ENCODE assay signal across 10 cellular contexts in genomic region chr17:27577124-27577761, GRCh38. TPM values are rescaled to one million over a fixed set of nuclear protein-coding genes. Genes with fewer than 3 reads are reported as not detected.
DNase-seq lines count a peak whose midpoint lies in the region; ATAC-seq, FAIRE-seq and TF ChIP-seq lines count a peak whose summit lies in the region.
"Had no signal": no experiment of that assay in that cellular context is flagged by ENCODE, and none has a peak within 500 bp of the region (broad histone marks: within the 10 kb centered on the region; RNA-seq: fewer than 3 reads in every experiment).

No MANE protein-coding gene starts in this region.

- no peaks in the 10 kb centered on the region for H3K27me3 Mint-ChIP-seq in CD4-positive, CD25-positive, alpha-beta regulatory T cell

- TF ChIP-seq CTCF in fibroblast of pulmonary artery (IDR thresholded peaks at IDR 0.05; ENCODE audit: low read length, missing control alignments) (no peak), pancreas (IDR thresholded peaks at IDR 0.05) (no peak)

- WGBS in pancreas, 2 donors: 30 to 31% methylated on average over 15 to 20 of the region's 20 CpGs

- intact Hi-C loops in pancreas (cut with DNase I): no loop called here

- H3K36me3 ChIP-seq in CD4-positive, CD25-positive, alpha-beta regulatory T cell (ENCODE audit: control insufficient read depth, insufficient read depth, low read length): no peaks in the 10 kb centered on the region
- peaks cover 0 to 3% (median 0%) of the 10 kb centered on the region in 3 donors for H3K36me3 ChIP-seq in pancreas

- no peaks in the 10 kb centered on the region for H3K9me3 ChIP-seq in CD4-positive, CD25-positive, alpha-beta regulatory T cell (ENCODE audit: control insufficient read depth in 2 of 2, low read length in 2 of 2)
- H3K9me3 ChIP-seq in pancreas: no peaks in the 10 kb centered on the region

- no peaks in the 10 kb centered on the region for H3K9me3 Mint-ChIP-seq in CD4-positive, CD25-positive, alpha-beta regulatory T cell

- no peak for ATAC-seq in CD4-positive, CD25-positive, alpha-beta regulatory T cell (ENCODE audit: low read depth in 2 of 2)
- ATAC-seq in SK-N-SH treated with all-trans-retinoic acid at 6 μM for 48 hours (peak; percentile 35), pancreas (peak; percentile 36 to 55 (median 52)), HG03095 (IDR thresholded peaks at IDR 0.05; ENCODE audit: unreplicated experiment) (no peak), HG03378 (IDR thresholded peaks at IDR 0.05; ENCODE audit: unreplicated experiment) (no peak), GM19467 (IDR thresholded peaks at IDR 0.05; ENCODE audit: unreplicated experiment) (no peak)
- ATAC-seq: GM12878 had no signal

- peaks cover 8% of the 10 kb centered on the region for H3K36me3 Mint-ChIP-seq in CD4-positive, CD25-positive, alpha-beta regulatory T cell

- H3K27ac ChIP-seq in CD4-positive, CD25-positive, alpha-beta regulatory T cell (ENCODE audit: insufficient read depth, low read length, poor library complexity, severe bottlenecking): no peak overlapping the region
- H3K27ac ChIP-seq in pancreas: peak overlapping the region; percentile 74 to 92 (median 88)

- peak in 1 of 3 donors; percentile 29 for DNase-seq in CD4-positive, CD25-positive, alpha-beta regulatory T cell
- peak; percentile 61 for DNase-seq in fibroblast of pulmonary artery (ENCODE audit: low read depth)
- peak; percentile 59 to 85 (median 70) for DNase-seq in pancreas
- no peak for DNase-seq in cerebellar nuclear complex (lab: John Stamatoyannopoulos, UW)
- DNase-seq: NCI-H69 had no signal

- no peak overlapping the region for H3K4me3 ChIP-seq in CD4-positive, CD25-positive, alpha-beta regulatory T cell (ENCODE audit: low read depth, low read length)
- H3K4me3 ChIP-seq in fibroblast of pulmonary artery (replicated peaks; ENCODE audit: low read depth, low read length) (no peak overlapping the region), pancreas (no peak overlapping the region)
- H3K4me3 ChIP-seq: GM12878 had no signal

- peaks cover 6 to 49% (median 40%) of the 10 kb centered on the region in 4 donors for H3K4me1 Mint-ChIP-seq in CD4-positive, CD25-positive, alpha-beta regulatory T cell

- H3K4me3 Mint-ChIP-seq in CD4-positive, CD25-positive, alpha-beta regulatory T cell: no peak overlapping the region

- peaks cover 7% of the 10 kb centered on the region for H3K4me1 ChIP-seq in CD4-positive, CD25-positive, alpha-beta regulatory T cell (ENCODE audit: control insufficient read depth, insufficient read depth, low read length, poor library complexity, severe bottlenecking)
- peaks cover 49 to 68% (median 52%) of the 10 kb centered on the region in 3 donors for H3K4me1 ChIP-seq in pancreas

- FAIRE-seq in pancreas (lab: Jason Lieb, UNC): no peak
- FAIRE-seq: GM12878 had no signal

- peak overlapping the region in 2 of 3 donors; percentile 46 to 56 for H3K27ac Mint-ChIP-seq in CD4-positive, CD25-positive, alpha-beta regulatory T cell

- H3K27me3 ChIP-seq in CD4-positive, CD25-positive, alpha-beta regulatory T cell (ENCODE audit: control insufficient read depth, insufficient read depth, low read length): no peaks in the 10 kb centered on the region
- no peaks in the 10 kb centered on the region for H3K27me3 ChIP-seq in pancreas

TF ChIP-seq in SK-N-SH treated with all-trans-retinoic acid at 6 μM for 48 hours, 23 proteins besides CTCF, POLR2A, EP300 and RAD21:
- TF ChIP-seq ARNTL (CRISPR knock-in tag; IDR thresholded peaks at IDR 0.05; ENCODE audit: borderline replicate concordance, low read depth) (no peak), POU6F1 (CRISPR knock-in tag; IDR thresholded peaks at IDR 0.05; ENCODE audit: borderline replicate concordance, low read depth) (no peak), ZNF8 (CRISPR knock-in tag; IDR thresholded peaks at IDR 0.05) (no peak), OSR1 (CRISPR knock-in tag; IDR thresholded peaks at IDR 0.05) (no peak), CSRNP3 (CRISPR knock-in tag; IDR thresholded peaks at IDR 0.05) (no peak), ZC3H10 (CRISPR knock-in tag; IDR thresholded peaks at IDR 0.05) (no peak), GLIS3 (CRISPR knock-in tag; IDR thresholded peaks at IDR 0.05) (no peak), ZNF70 (CRISPR knock-in tag; IDR thresholded peaks at IDR 0.05) (no peak), ZFP30 (CRISPR knock-in tag; IDR thresholded peaks at IDR 0.05) (no peak), TCF4 (CRISPR knock-in tag; IDR thresholded peaks at IDR 0.05; ENCODE audit: borderline replicate concordance) (no peak), CSDC2 (CRISPR knock-in tag; IDR thresholded peaks at IDR 0.05) (no peak), ZFP3 (CRISPR knock-in tag; IDR thresholded peaks at IDR 0.05) (no peak), RARB (CRISPR knock-in tag; IDR thresholded peaks at IDR 0.05) (no peak), PPARA (CRISPR knock-in tag; IDR thresholded peaks at IDR 0.05; ENCODE audit: borderline replicate concordance) (no peak)

RNA-seq across cellular contexts. Expression of gene LGALS9, which starts 53.7 kb away (rescaled TPM):
- 122 TPM for total RNA-seq in CD4-positive, CD25-positive, alpha-beta regulatory T cell
- 10 to 100 TPM; 38.3 to 56.6 (median 40.2) TPM for polyA plus RNA-seq in CD4-positive, CD25-positive, alpha-beta regulatory T cell
- total RNA-seq in pancreas: 10 to 100 TPM in 4 of 6 donors, 1 to 10 TPM in 2; 5.2 to 77.3 (median 13.5) TPM
- 10 to 100 TPM; 20.9 to 29.8 TPM for polyA plus RNA-seq in pancreas

Comparison
In these comparisons a context has a peak if more than half of its experiments do, and no peak if none do; other contexts are left out.
1. ATAC-seq: peak in SK-N-SH treated with all-trans-retinoic acid at 6 μM for 48 hours (single experiment) and pancreas (4 of 4); none in CD4-positive, CD25-positive, alpha-beta regulatory T cell (0 of 2), HG03095 (single experiment), HG03378 (single experiment) and GM19467 (single experiment).
2. DNase-seq: peak in fibroblast of pulmonary artery (single experiment) and pancreas (6 of 6); none in cerebellar nuclear complex (0 of 2).